Comparison of ENCODE assay signal across 11 cellular contexts in genomic region chr2:54546925-54547324, GRCh38.
A peak's percentile ranks its signal among the peaks of the same experiment; 100 is the strongest.
DNase-seq lines count a peak whose midpoint lies in the region; ATAC-seq, FAIRE-seq and TF ChIP-seq lines count a peak whose summit lies in the region.
"Had no signal": no experiment of that assay in that cellular context is flagged by ENCODE, and none has a peak within 500 bp of the region (broad histone marks: within the 10 kb centered on the region; RNA-seq: fewer than 3 reads in every experiment).

No MANE protein-coding gene starts in this region.

- H3K9ac ChIP-seq in mucosa of rectum (ENCODE audit: low read depth in 1 of 2, low read length in 2 of 2), result peak overlapping the region in 1 of 2 donors; percentile 41

- no peak for FAIRE-seq in H54 (lab: Jason Lieb, UNC)

- peak overlapping the region; percentile 86 to 87 for H3K27ac ChIP-seq in mucosa of rectum (ENCODE audit: low read depth in 2 of 2, low read length in 2 of 2)

- H3K27me3 ChIP-seq in mucosa of rectum (ENCODE audit: control insufficient read depth in 2 of 2, insufficient read depth in 2 of 2, low read length in 2 of 2), result no peaks in the 10 kb centered on the region

- ATAC-seq in GM19023 (IDR thresholded peaks at IDR 0.05; ENCODE audit: unreplicated experiment) (peak; percentile 44), GM21825 (IDR thresholded peaks at IDR 0.05; ENCODE audit: unreplicated experiment) (peak; percentile 54), HG03571 (IDR thresholded peaks at IDR 0.05; ENCODE audit: unreplicated experiment) (peak; percentile 44), HG02840 (IDR thresholded peaks at IDR 0.05; ENCODE audit: low FRiP score, unreplicated experiment) (no peak)

- peaks cover 39 to 68% of the 10 kb centered on the region in 2 donors for H3K4me1 ChIP-seq in mucosa of rectum (ENCODE audit: control insufficient read depth in 2 of 2, insufficient read depth in 2 of 2, low read length in 2 of 2)

- no peak for DNase-seq in H54 (ENCODE audit: insufficient read length, low spot score)
- no peak for DNase-seq in H4 (ENCODE audit: low spot score)
- DNase-seq: activated CD4-positive, alpha-beta memory T cell treated with anti-CD3 and anti-CD28 coated beads, Interleukin-2, amount 10 ng/mL, durations not matched to agents 7 days and 5 days; DMS79; effector CD8-positive, alpha-beta T cell; IMR-90 had no signal

- no peaks in the 10 kb centered on the region for H3K36me3 ChIP-seq in mucosa of rectum (ENCODE audit: control insufficient read depth in 2 of 2, insufficient read depth in 2 of 2, low read length in 2 of 2)

- no peaks in the 10 kb centered on the region for H3K9me3 ChIP-seq in mucosa of rectum (ENCODE audit: control insufficient read depth in 2 of 2, low read length in 2 of 2)

- no peak for TF ChIP-seq POLR2A in H54 (IDR thresholded peaks at IDR 0.05; ENCODE audit: low read depth, low read length)

- H3K4me3 ChIP-seq in mucosa of rectum (ENCODE audit: low read length in 2 of 2), result no peak overlapping the region
